ENCODE assay signal across 4 cellular contexts in genomic region chr16:30337964-30338357, GRCh38. TPM values are rescaled to one million over a fixed set of nuclear protein-coding genes. Genes with fewer than 3 reads are reported as not detected.
"Had no signal": no experiment of that assay in that cellular context is flagged by ENCODE, and none has a peak within 500 bp of the region (broad histone marks: within the 10 kb centered on the region; RNA-seq: fewer than 3 reads in every experiment).

No MANE protein-coding gene starts in this region.

RNA-seq across cellular contexts. Expression of gene MYL11, which starts 36.6 kb away (rescaled TPM):
- total RNA-seq: HT1080, Peyer's patch, Right ventricle myocardium inferior, RPMI7951 had no signal

RNA-seq across cellular contexts. Expression of gene SEPTIN1, which starts 44.4 kb away (rescaled TPM):
- total RNA-seq: RPMI7951 had no signal
